Comparison of ENCODE assay signal across 1 cellular context in genomic region chr4:74095482-74095881, GRCh38.
TF ChIP-seq lines count a peak whose summit lies in the region.

No MANE protein-coding gene starts in this region.

TF ChIP-seq in K562, 482 proteins besides CTCF, POLR2A, EP300 and RAD21:
- TF ChIP-seq TFAM (CRISPR knock-in tag; conservative IDR thresholded peaks at IDR 0.05), result no peak
- peak; percentile 62 for TF ChIP-seq TBP (optimal IDR thresholded peaks at IDR 0.05; ENCODE audit: low read depth, low read length)
- no peak for TF ChIP-seq ZBTB43 (CRISPR knock-in tag; IDR thresholded peaks at IDR 0.05)
- TF ChIP-seq POLR2B (IDR thresholded peaks at IDR 0.05; ENCODE audit: low read depth, partially characterized antibody), result peak; percentile 13
- TF ChIP-seq SUPT5H (IDR thresholded peaks at IDR 0.05), result peak; percentile 43
- peak; percentile 80 for TF ChIP-seq PML (IDR thresholded peaks at IDR 0.05; ENCODE audit: low read length)
- 0 out of 2 replicates have a peak, but pooled peaks have one; percentile 31 for TF ChIP-seq CBX1 (IDR thresholded peaks at IDR 0.05; ENCODE audit: low read depth)
- TF ChIP-seq ZNF592 (IDR thresholded peaks at IDR 0.05), result no peak
- TF ChIP-seq POLR2AphosphoS5 (IDR thresholded peaks at IDR 0.05; ENCODE audit: control insufficient read depth, insufficient read depth, low read depth, low read length), result peak; percentile 61
- TF ChIP-seq BCLAF1 (IDR thresholded peaks at IDR 0.05; ENCODE audit: borderline replicate concordance in 1 of 2, control insufficient read depth in 1 of 2, low read depth in 2 of 2, low read length in 1 of 2), result 0 out of 4 replicates have a peak, but pooled peaks of 1 of the 2 experiments have one; percentile 24
- peak; percentile 46 for TF ChIP-seq RBFOX2 (IDR thresholded peaks at IDR 0.05; ENCODE audit: low read depth, low read length)
